In genomic region chr12:20314325-20314724, GRCh38 we compare ENCODE assay signal across 18 cellular contexts. TPM values are rescaled to one million over a fixed set of nuclear protein-coding genes. Genes with fewer than 3 reads are reported as not detected.
DNase-seq lines count a peak whose midpoint lies in the region; ATAC-seq, FAIRE-seq and TF ChIP-seq lines count a peak whose summit lies in the region.
"Had no signal": no experiment of that assay in that cellular context is flagged by ENCODE, and none has a peak within 500 bp of the region (broad histone marks: within the 10 kb centered on the region; RNA-seq: fewer than 3 reads in every experiment).

No MANE protein-coding gene starts in this region.

- no TSS peak for BruUV-seq in MCF 10A (replicated peaks; lab: Mats Ljungman, UMichigan)

- H3K4me1 ChIP-seq in H1 (replicated peaks in 1 of 4; ENCODE audit: control insufficient read depth in 3 of 4, insufficient read depth in 4 of 4, low read length in 3 of 4) = no peaks in the 10 kb centered on the region; a peak in 1 of 7 replicates

- TF ChIP-seq POLR2A in H1 (IDR thresholded peaks at IDR 0.05; ENCODE audit: control extremely low read depth in 1 of 2, low read depth in 2 of 2, low read length in 2 of 2) = no peak

- no peak overlapping the region for H3K27ac ChIP-seq in H1 (ENCODE audit: low read depth, low read length)
- H3K27ac ChIP-seq: neutrophil, VCaP had no signal

- H3K18ac ChIP-seq in H1 (ENCODE audit: extremely low read depth, low read length) = no peak overlapping the region

- H3K27me3 Mint-ChIP-seq in MCF 10A (ENCODE audit: insufficient read depth, unreplicated experiment) = peaks cover 27% of the 10 kb centered on the region
- no peaks in the 10 kb centered on the region for H3K27me3 Mint-ChIP-seq in immature natural killer cell (ENCODE audit: low read depth in 3 of 3)
- H3K27me3 Mint-ChIP-seq: dendritic cell treated with granulocyte-macrophage colony-stimulating factor and Interleukin-4, amounts not matched to agents 40 ng/mL and 50 ng/mL, for 4 days had no signal

- no peak overlapping the region for H4K5ac ChIP-seq in H1 (ENCODE audit: insufficient read length, low read depth, low read length)

- H3K4me3 ChIP-seq in AG04449 (ENCODE audit: low read depth, low read length) = no peak overlapping the region
- H3K4me3 ChIP-seq in H1 (ENCODE audit: extremely low read depth in 1 of 4, insufficient read depth in 2 of 4, low read depth in 3 of 4, low read length in 4 of 4) = no peak overlapping the region

- H3K79me1 ChIP-seq in H1 (ENCODE audit: low read depth, low read length) = no peaks in the 10 kb centered on the region

- H3K36me3 ChIP-seq in H1 (ENCODE audit: control insufficient read depth in 2 of 4, insufficient read depth in 4 of 4, low read length in 3 of 4) = no peaks in the 10 kb centered on the region
- H3K36me3 ChIP-seq: neutrophil had no signal

- H2BK20ac ChIP-seq in H1 (ENCODE audit: low read length) = no peak overlapping the region

- H3K9me3 Mint-ChIP-seq in MCF 10A (ENCODE audit: unreplicated experiment) (no peaks in the 10 kb centered on the region), immature natural killer cell (no peaks in the 10 kb centered on the region)
- H3K9me3 Mint-ChIP-seq: activated T-helper 1 cell treated with anti-CD3 and anti-CD28 coated beads, Interleukin-12 subunit alpha, Interleukin-12 subunit beta, Interleukin-2, Interleukin-4 antibody, amounts not matched to agents 30 ng/mL and 10 ng/mL and 1 ng/mL, durations not matched to agents 14 hours and 24 hours and 36 hours; dendritic cell treated with granulocyte-macrophage colony-stimulating factor and Interleukin-4, amounts not matched to agents 40 ng/mL and 50 ng/mL, for 4 days had no signal

- POLR2A ChIA-PET in AG04449 (lab: Yijun Ruan, JAX) (no interaction called here), H1 (lab: Charles Lee; ENCODE audit: partially characterized antibody) (interaction anchor here (1.0 kb wide), 1 partner anchor 10 kb away, joined by 3 read pairs; no protein-coding TSS in a partner anchor), MCF 10A (lab: Yijun Ruan, JAX) (no interaction called here)

- no peaks in the 10 kb centered on the region for H3K23me2 ChIP-seq in H1 (ENCODE audit: low read depth, low read length)

- H3K4me1 Mint-ChIP-seq in MCF 10A (ENCODE audit: insufficient read depth, unreplicated experiment) (no peaks in the 10 kb centered on the region), immature natural killer cell (no peaks in the 10 kb centered on the region)

- no peak overlapping the region for H3K23ac ChIP-seq in H1 (ENCODE audit: insufficient read length)

- no peak overlapping the region for H3K14ac ChIP-seq in H1 (ENCODE audit: insufficient read length)

- no peak for TF ChIP-seq RAD21 in H1 (IDR thresholded peaks at IDR 0.05 in 1 of 2, conservative IDR thresholded peaks at IDR 0.05 in 1 of 2; ENCODE audit: low read depth in 2 of 2, low read length in 2 of 2)

- 83% methylated on average over 2 of the region's 2 CpGs; no CpG with 5 or more reads in 1 of the 2 experiments for WGBS in H1 (ENCODE audit: extremely low coverage in 1 of 2, insufficient coverage in 1 of 2, insufficient read length in 1 of 2, insufficient replicate concordance in 2 of 2, low coverage in 1 of 2, low lambda C conversion rate in 2 of 2, missing lambda C conversion rate in 1 of 2), 2 experiments

- no peaks in the 10 kb centered on the region; a peak in 1 of 4 replicates for H3K9me3 ChIP-seq in H1 (ENCODE audit: insufficient read depth in 2 of 2, low read depth in 1 of 2, low read length in 1 of 2)
- H3K9me3 ChIP-seq: neutrophil had no signal

- H2BK15ac ChIP-seq in H1 (ENCODE audit: low read length) = no peak overlapping the region

- intact Hi-C loops in MCF 10A (cut with micrococcal nuclease) = no loop called here
- intact Hi-C loops in left colon (cut with DNase I, micrococcal nuclease) = no loop called here

- H2BK120ac ChIP-seq in H1 (replicated peaks; ENCODE audit: low read depth, low read length) = no peak overlapping the region

- no peak overlapping the region for H2BK5ac ChIP-seq in H1 (ENCODE audit: low read depth, low read length)

- H3K36me3 Mint-ChIP-seq in MCF 10A (ENCODE audit: insufficient read depth, unreplicated experiment) (no peaks in the 10 kb centered on the region), immature natural killer cell (no peaks in the 10 kb centered on the region)

- ATAC-seq in HG02884 (IDR thresholded peaks at IDR 0.05; ENCODE audit: unreplicated experiment) (no peak), left colon (no peak)

- H2BK12ac ChIP-seq in H1 (ENCODE audit: low read depth, low read length) = no peak overlapping the region

- no peak overlapping the region for H3K4me3 Mint-ChIP-seq in MCF 10A (ENCODE audit: unreplicated experiment)
- no peak overlapping the region for H3K4me3 Mint-ChIP-seq in immature natural killer cell
- H3K4me3 Mint-ChIP-seq: activated T-helper 1 cell treated with anti-CD3 and anti-CD28 coated beads, Interleukin-12 subunit alpha, Interleukin-12 subunit beta, Interleukin-2, Interleukin-4 antibody, amounts not matched to agents 30 ng/mL and 10 ng/mL and 1 ng/mL, durations not matched to agents 14 hours and 24 hours and 36 hours; dendritic cell treated with granulocyte-macrophage colony-stimulating factor and Interleukin-4, amounts not matched to agents 40 ng/mL and 50 ng/mL, for 4 days had no signal

- H3K27ac Mint-ChIP-seq in MCF 10A (ENCODE audit: low read depth, unreplicated experiment) (no peak overlapping the region), immature natural killer cell (no peak overlapping the region)
- H3K27ac Mint-ChIP-seq: activated T-helper 1 cell treated with anti-CD3 and anti-CD28 coated beads, Interleukin-12 subunit alpha, Interleukin-12 subunit beta, Interleukin-2, Interleukin-4 antibody, amounts not matched to agents 30 ng/mL and 10 ng/mL and 1 ng/mL, durations not matched to agents 14 hours and 24 hours and 36 hours; dendritic cell treated with granulocyte-macrophage colony-stimulating factor and Interleukin-4, amounts not matched to agents 40 ng/mL and 50 ng/mL, for 4 days had no signal

- TF ChIP-seq EP300 in H1 (IDR thresholded peaks at IDR 0.05; ENCODE audit: borderline replicate concordance in 1 of 2, low read depth in 2 of 2, low read length in 2 of 2) = no peak

- DNase-seq in AG04449 (ENCODE audit: low read depth, low spot score) (peak; percentile 75), LHCN-M2 (ENCODE audit: low read depth) (peak; percentile 50), H1 (ENCODE audit: low read depth in 1 of 2, low spot score in 2 of 2) (no peak), iris pigment epithelial cell (ENCODE audit: low read depth) (peak; percentile 39), MCF 10A (ENCODE audit: unreplicated experiment) (no peak), left colon (no peak), immature natural killer cell (no peak)
- DNase-seq: amygdala; hippocampal formation; NCI-H187 treated with DMSO at 0.1 percent for 48 hours; stimulated activated CD4-positive, alpha-beta T cell treated with anti-CD3 and anti-CD28 coated beads, Interleukin-1b, Interleukin-23, amount 100 ng/mL, for 48 hours; T-helper 1 cell had no signal

- no peak overlapping the region for H3K4me2 ChIP-seq in H1 (ENCODE audit: insufficient read depth in 1 of 2, low read depth in 2 of 2, low read length in 2 of 2)

- H4K20me1 ChIP-seq in H1 (replicated peaks in 1 of 2; ENCODE audit: control insufficient read depth in 1 of 2, insufficient read depth in 2 of 2, low read length in 2 of 2) = no peaks in the 10 kb centered on the region

- H3K4ac ChIP-seq in H1 (replicated peaks; ENCODE audit: insufficient read length, low read depth, low read length) = no peak overlapping the region

- no peaks in the 10 kb centered on the region for H3K27me3 ChIP-seq in H1 (replicated peaks in 1 of 4; ENCODE audit: control insufficient read depth in 3 of 4, extremely low read depth in 1 of 4, insufficient read depth in 3 of 4, low read length in 3 of 4)
- H3K27me3 ChIP-seq: neutrophil had no signal

- H2AFZ ChIP-seq in H1 (ENCODE audit: low read length) = no peak overlapping the region

- no peak overlapping the region for H4K91ac ChIP-seq in H1 (replicated peaks; ENCODE audit: insufficient read length, low read length)

- TF ChIP-seq CTCF in AG04449 (IDR thresholded peaks at IDR 0.05; ENCODE audit: insufficient read depth, low read length, missing control alignments) = no peak
- TF ChIP-seq CTCF in H1 (IDR thresholded peaks at IDR 0.05; ENCODE audit: control extremely low read depth in 1 of 3, insufficient read depth in 1 of 3, low read depth in 1 of 3, low read length in 3 of 3) = no peak
- TF ChIP-seq CTCF in MCF 10A (IDR thresholded peaks at IDR 0.05; ENCODE audit: unreplicated experiment) = no peak

- H4K8ac ChIP-seq in H1 (ENCODE audit: extremely low read depth, insufficient read depth, low read length) = no peak overlapping the region

- H3K79me2 ChIP-seq in H1 (ENCODE audit: control insufficient read depth in 1 of 2, insufficient read depth in 2 of 2, low read length in 2 of 2) = no peaks in the 10 kb centered on the region

- H2AK5ac ChIP-seq in H1 (ENCODE audit: low read depth, low read length) = no peak overlapping the region

- CTCF ChIA-PET in AG04449 (lab: Yijun Ruan, JAX) (interaction anchor here (0.8 to 0.9 kb wide), 2 partner anchors 10 to 54 kb away, joined by 3 read pairs; partner anchors contain the start of gene PDE3A), H1 (lab: Charles Lee; ENCODE audit: partially characterized antibody) (interaction anchor here (0.7 to 1.5 kb wide), 4 partner anchors 8 to 171 kb away, joined by 3 to 4 read pairs (median 3); no protein-coding TSS in a partner anchor), MCF 10A (lab: Yijun Ruan, JAX) (no interaction called here)

- no peak overlapping the region for H3K56ac ChIP-seq in H1 (replicated peaks; ENCODE audit: insufficient read length, low read depth, low read length)

- FAIRE-seq in H1 (lab: Jason Lieb, UNC) = no peak
- FAIRE-seq: urothelium cell line had no signal

- H3K9ac ChIP-seq in H1 (replicated peaks in 1 of 4; ENCODE audit: extremely low read depth in 1 of 4, low read depth in 3 of 4, low read length in 3 of 4) = no peak overlapping the region

RNA-seq across cellular contexts. Expression of gene PDE3A, which starts 54.0 kb away (rescaled TPM):
- total RNA-seq in LHCN-M2 (2014; rRNA removed) (0.06 TPM in 1 of 2 replicates, not detected in the other), MCF 10A (2022) (not detected in 2 replicates), left colon (100 to 1,000 TPM in 1 of 2 donors, 10 to 100 TPM in 1; 46.9 to 113 TPM)
- 0.01 TPM for polyA plus RNA-seq in LHCN-M2 (2012)
- 3.3 and 3.4 TPM in 2 replicates for total RNA-seq in H1 (2021; fragmentation: NEBNext Ultra II Directional; extraction: Animal tissue kit (Norgen Biotek cat#: 25700))
- polyA plus RNA-seq in H1 (2011; rRNA removed) (0.91 and 1.4 TPM in 2 replicates), immature natural killer cell (under 1 TPM in 1 of 3 donors, not detected in 2; 0.08 TPM)
- polyA plus RNA-seq in H1 (2011; cell fraction: cytosol; rRNA removed) = 1.4 TPM
- 1.3 TPM for polyA plus RNA-seq in H1 (2011; cell fraction: nucleus; rRNA removed)
- 1.4 to 2.6 TPM (median 1.7 TPM) in 4 replicates for polyA plus RNA-seq in H1 (2012, experiment 1 of 2)
- polyA plus RNA-seq in H1 (2012, experiment 2 of 2) = 0.10 TPM
- 1.7 TPM for polyA plus RNA-seq in H1 (2013, experiment 1 of 2)
- polyA plus RNA-seq in H1 (2013, experiment 2 of 2) = 1.7 TPM
- 8.4 and 11.5 TPM in 2 replicates for polyA minus RNA-seq in H1 (2011; rRNA and poly(A)+ RNA removed)
- 5.0 TPM for polyA minus RNA-seq in H1 (2011; cell fraction: cytosol; rRNA and poly(A)+ RNA removed)
- polyA minus RNA-seq in H1 (2011; cell fraction: nucleus; rRNA and poly(A)+ RNA removed) = 9.2 TPM
- total RNA-seq: activated T-helper 1 cell treated with anti-CD3 and anti-CD28 coated beads, Interleukin-12 subunit alpha, Interleukin-12 subunit beta, Interleukin-2, Interleukin-4 antibody, amounts not matched to agents 30 ng/mL and 10 ng/mL and 1 ng/mL, durations not matched to agents 14 hours and 24 hours and 36 hours had no signal

Comparison
In these comparisons a context has a peak if more than half of its experiments do, and no peak if none do; other contexts are left out.
1. DNase-seq: peak in AG04449 (single experiment), LHCN-M2 (single experiment) and iris pigment epithelial cell (single experiment); none in H1 (0 of 2), MCF 10A (single experiment), left colon (0 of 2) and immature natural killer cell (0 of 3).
2. RNA of gene PDE3A, which starts 54.0 kb away (total RNA-seq): 46.9 to 113 TPM in left colon; 3.3 to 3.4 TPM in H1, 0.06 TPM in LHCN-M2 and not detected in MCF 10A; every median in the first group is over 10 times any median in the second.